ENCODE assay signal across 9 cellular contexts in genomic region chr20:25246182-25246943, GRCh38. TPM values are rescaled to one million over a fixed set of nuclear protein-coding genes. Genes with fewer than 3 reads are reported as not detected.
DNase-seq lines count a peak whose midpoint lies in the region; ATAC-seq lines count a peak whose summit lies in the region.
"Had no signal": no experiment of that assay in that cellular context is flagged by ENCODE, and none has a peak within 500 bp of the region (broad histone marks: within the 10 kb centered on the region; RNA-seq: fewer than 3 reads in every experiment).

No MANE protein-coding gene starts in this region.

- peaks cover 36% of the 10 kb centered on the region for H3K4me1 Mint-ChIP-seq in activated naive CD8-positive, alpha-beta T cell treated with anti-CD3 and anti-CD28 coated beads for 36 hours
- H3K4me1 Mint-ChIP-seq in naive thymus-derived CD4-positive, alpha-beta T cell: peaks cover 16 to 42% (median 33%) of the 10 kb centered on the region in 7 donors

- H3K27ac Mint-ChIP-seq in activated naive CD8-positive, alpha-beta T cell treated with anti-CD3 and anti-CD28 coated beads for 36 hours: peak overlapping the region; percentile 34
- peak overlapping the region in 7 of 9 donors; percentile 5 to 84 (median 63) for H3K27ac Mint-ChIP-seq in naive thymus-derived CD4-positive, alpha-beta T cell

- CTCF ChIA-PET in naive thymus-derived CD4-positive, alpha-beta T cell (lab: Charles Lee): interaction anchor here (0.6 to 0.8 kb wide), 4 partner anchors 26 to 61 kb away, joined by 3 to 4 read pairs (median 3); no protein-coding TSS in a partner anchor

- no peaks in the 10 kb centered on the region for H3K9me3 Mint-ChIP-seq in activated naive CD8-positive, alpha-beta T cell treated with anti-CD3 and anti-CD28 coated beads for 36 hours
- peaks cover 0 to 8% (median 2%) of the 10 kb centered on the region in 11 donors for H3K9me3 Mint-ChIP-seq in naive thymus-derived CD4-positive, alpha-beta T cell

- H3K27ac ChIP-seq in naive thymus-derived CD4-positive, alpha-beta T cell (ENCODE audit: low read depth, low read length): no peak overlapping the region

- peak overlapping the region; percentile 90 for H3K4me3 Mint-ChIP-seq in activated naive CD8-positive, alpha-beta T cell treated with anti-CD3 and anti-CD28 coated beads for 36 hours
- H3K4me3 Mint-ChIP-seq in naive thymus-derived CD4-positive, alpha-beta T cell: peak overlapping the region; percentile 79 to 96 (median 91)

- H3K27me3 Mint-ChIP-seq in activated naive CD8-positive, alpha-beta T cell treated with anti-CD3 and anti-CD28 coated beads for 36 hours: peaks cover 20% of the 10 kb centered on the region
- peaks cover 0 to 21% (median 8%) of the 10 kb centered on the region in 5 donors for H3K27me3 Mint-ChIP-seq in naive thymus-derived CD4-positive, alpha-beta T cell

- H3K4me3 ChIP-seq in naive thymus-derived CD4-positive, alpha-beta T cell (ENCODE audit: low read length): peak overlapping the region; percentile 93

- H3K27me3 ChIP-seq in naive thymus-derived CD4-positive, alpha-beta T cell (ENCODE audit: control insufficient read depth in 2 of 2, insufficient read depth in 2 of 2, low read length in 2 of 2): no peaks in the 10 kb centered on the region

- peaks cover 5 to 7% of the 10 kb centered on the region in 2 donors for H3K4me1 ChIP-seq in naive thymus-derived CD4-positive, alpha-beta T cell (ENCODE audit: control insufficient read depth in 2 of 2, insufficient read depth in 2 of 2, low read length in 2 of 2)

- ATAC-seq in GM18502 (IDR thresholded peaks at IDR 0.05; ENCODE audit: poor library complexity, unreplicated experiment) (peak; percentile 23), HG03135 (IDR thresholded peaks at IDR 0.05; ENCODE audit: unreplicated experiment) (peak; percentile 26), GM21526 (IDR thresholded peaks at IDR 0.05; ENCODE audit: low FRiP score, unreplicated experiment) (no peak), HG02610 (IDR thresholded peaks at IDR 0.05; ENCODE audit: unreplicated experiment) (no peak), HG03469 (IDR thresholded peaks at IDR 0.05; ENCODE audit: unreplicated experiment) (no peak)
- no peak for ATAC-seq in naive thymus-derived CD4-positive, alpha-beta T cell

- peaks cover 0 to 3% (median 0%) of the 10 kb centered on the region in 3 experiments for H3K36me3 ChIP-seq in naive thymus-derived CD4-positive, alpha-beta T cell (ENCODE audit: control insufficient read depth in 2 of 3, insufficient read depth in 3 of 3, low read length in 3 of 3)

- POLR2A ChIA-PET in naive thymus-derived CD4-positive, alpha-beta T cell (lab: Charles Lee): interaction anchor here (0.8 to 6.8 kb wide), 4 partner anchors 12 to 930 kb away, joined by 3 to 55 read pairs (median 14); partner anchors contain the start of gene ENTPD6

- no peak for DNase-seq in activated naive CD8-positive, alpha-beta T cell treated with anti-CD3 and anti-CD28 coated beads for 36 hours
- DNase-seq in naive thymus-derived CD4-positive, alpha-beta T cell: no peak
- DNase-seq in NCI-H1930 (lab: John Stamatoyannopoulos, UW): no peak
- DNase-seq: stimulated activated CD4-positive, alpha-beta T cell treated with anti-CD3 and anti-CD28 coated beads, Interleukin-1b, Interleukin-23, amount 100 ng/mL, for 48 hours had no signal

- intact Hi-C loops in naive thymus-derived CD4-positive, alpha-beta T cell (cut with micrococcal nuclease): loop anchor here (5.0 to 10.0 kb wide), 8 partner anchors 51 to 1038 kb away; partner anchors contain the start of genes GINS1 (in 2 of the 2), NANP (in 2 of the 2), ZNF337 (in 2 of the 2) and ACSS1 (in 1 of the 2)

- no peaks in the 10 kb centered on the region for H3K9me3 ChIP-seq in naive thymus-derived CD4-positive, alpha-beta T cell (ENCODE audit: control insufficient read depth in 2 of 3, low read length in 3 of 3)

- peaks cover 7% of the 10 kb centered on the region for H3K36me3 Mint-ChIP-seq in activated naive CD8-positive, alpha-beta T cell treated with anti-CD3 and anti-CD28 coated beads for 36 hours
- H3K36me3 Mint-ChIP-seq in naive thymus-derived CD4-positive, alpha-beta T cell: peaks cover 0 to 4% (median 0%) of the 10 kb centered on the region in 5 donors

RNA-seq across cellular contexts. Expression of gene PYGB, which starts 1.5 kb away (rescaled TPM):
- 10 to 100 TPM; 30.3 to 31.0 TPM for total RNA-seq in activated naive CD8-positive, alpha-beta T cell treated with anti-CD3 and anti-CD28 coated beads for 36 hours
- 10 to 100 TPM; 29.8 to 45.2 (median 43.6) TPM for total RNA-seq in naive thymus-derived CD4-positive, alpha-beta T cell
- 10 to 100 TPM; 55.9 to 81.6 TPM for polyA plus RNA-seq in naive thymus-derived CD4-positive, alpha-beta T cell

RNA-seq across cellular contexts. Expression of gene ENTPD6, which starts 50.9 kb away (rescaled TPM):
- total RNA-seq in activated naive CD8-positive, alpha-beta T cell treated with anti-CD3 and anti-CD28 coated beads for 36 hours: 10 to 100 TPM; 35.2 to 40.2 TPM
- 100 to 1,000 TPM in 2 of 5 experiments, 10 to 100 TPM in 3; 41.1 to 108 (median 74.4) TPM for total RNA-seq in naive thymus-derived CD4-positive, alpha-beta T cell
- 10 to 100 TPM; 43.7 to 56.9 TPM for polyA plus RNA-seq in naive thymus-derived CD4-positive, alpha-beta T cell

Comparison
In these comparisons a context has a peak if more than half of its experiments do, and no peak if none do; other contexts are left out.
1. ATAC-seq: peak in GM18502 (single experiment) and HG03135 (single experiment); none in naive thymus-derived CD4-positive, alpha-beta T cell (single experiment), GM21526 (single experiment), HG02610 (single experiment) and HG03469 (single experiment).